Comparison of ENCODE assay signal across 1 cellular context in the genomic region with DNA sequence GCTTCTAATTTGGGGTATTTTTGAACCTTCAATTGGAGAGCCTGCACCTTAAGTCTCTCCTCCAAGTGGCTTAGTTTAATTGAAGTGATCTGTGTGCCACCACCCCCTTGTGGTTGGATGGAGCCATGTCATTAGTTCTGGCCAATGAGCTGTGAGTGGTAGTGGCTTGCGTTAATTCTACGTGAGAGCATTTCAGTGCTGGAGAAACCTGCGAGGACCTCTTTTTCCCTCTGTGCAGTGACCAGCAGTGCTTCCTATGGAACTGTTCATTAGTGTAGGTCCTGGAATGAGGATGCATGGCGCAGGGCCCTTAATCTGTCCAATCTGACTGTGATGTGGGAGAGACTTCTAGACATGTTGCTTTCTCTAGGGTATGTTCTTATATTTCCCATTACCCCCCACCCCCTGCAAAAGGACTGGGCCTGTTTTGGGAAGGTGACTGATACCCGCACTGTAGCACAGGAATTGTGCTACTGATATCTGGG.
TF ChIP-seq lines count a peak whose summit lies in the region.

No MANE protein-coding gene starts in this region.

TF ChIP-seq in K562, 482 proteins besides CTCF, POLR2A, EP300 and RAD21 (continued from another document and continues in another):
- TF ChIP-seq, protein P1, sequence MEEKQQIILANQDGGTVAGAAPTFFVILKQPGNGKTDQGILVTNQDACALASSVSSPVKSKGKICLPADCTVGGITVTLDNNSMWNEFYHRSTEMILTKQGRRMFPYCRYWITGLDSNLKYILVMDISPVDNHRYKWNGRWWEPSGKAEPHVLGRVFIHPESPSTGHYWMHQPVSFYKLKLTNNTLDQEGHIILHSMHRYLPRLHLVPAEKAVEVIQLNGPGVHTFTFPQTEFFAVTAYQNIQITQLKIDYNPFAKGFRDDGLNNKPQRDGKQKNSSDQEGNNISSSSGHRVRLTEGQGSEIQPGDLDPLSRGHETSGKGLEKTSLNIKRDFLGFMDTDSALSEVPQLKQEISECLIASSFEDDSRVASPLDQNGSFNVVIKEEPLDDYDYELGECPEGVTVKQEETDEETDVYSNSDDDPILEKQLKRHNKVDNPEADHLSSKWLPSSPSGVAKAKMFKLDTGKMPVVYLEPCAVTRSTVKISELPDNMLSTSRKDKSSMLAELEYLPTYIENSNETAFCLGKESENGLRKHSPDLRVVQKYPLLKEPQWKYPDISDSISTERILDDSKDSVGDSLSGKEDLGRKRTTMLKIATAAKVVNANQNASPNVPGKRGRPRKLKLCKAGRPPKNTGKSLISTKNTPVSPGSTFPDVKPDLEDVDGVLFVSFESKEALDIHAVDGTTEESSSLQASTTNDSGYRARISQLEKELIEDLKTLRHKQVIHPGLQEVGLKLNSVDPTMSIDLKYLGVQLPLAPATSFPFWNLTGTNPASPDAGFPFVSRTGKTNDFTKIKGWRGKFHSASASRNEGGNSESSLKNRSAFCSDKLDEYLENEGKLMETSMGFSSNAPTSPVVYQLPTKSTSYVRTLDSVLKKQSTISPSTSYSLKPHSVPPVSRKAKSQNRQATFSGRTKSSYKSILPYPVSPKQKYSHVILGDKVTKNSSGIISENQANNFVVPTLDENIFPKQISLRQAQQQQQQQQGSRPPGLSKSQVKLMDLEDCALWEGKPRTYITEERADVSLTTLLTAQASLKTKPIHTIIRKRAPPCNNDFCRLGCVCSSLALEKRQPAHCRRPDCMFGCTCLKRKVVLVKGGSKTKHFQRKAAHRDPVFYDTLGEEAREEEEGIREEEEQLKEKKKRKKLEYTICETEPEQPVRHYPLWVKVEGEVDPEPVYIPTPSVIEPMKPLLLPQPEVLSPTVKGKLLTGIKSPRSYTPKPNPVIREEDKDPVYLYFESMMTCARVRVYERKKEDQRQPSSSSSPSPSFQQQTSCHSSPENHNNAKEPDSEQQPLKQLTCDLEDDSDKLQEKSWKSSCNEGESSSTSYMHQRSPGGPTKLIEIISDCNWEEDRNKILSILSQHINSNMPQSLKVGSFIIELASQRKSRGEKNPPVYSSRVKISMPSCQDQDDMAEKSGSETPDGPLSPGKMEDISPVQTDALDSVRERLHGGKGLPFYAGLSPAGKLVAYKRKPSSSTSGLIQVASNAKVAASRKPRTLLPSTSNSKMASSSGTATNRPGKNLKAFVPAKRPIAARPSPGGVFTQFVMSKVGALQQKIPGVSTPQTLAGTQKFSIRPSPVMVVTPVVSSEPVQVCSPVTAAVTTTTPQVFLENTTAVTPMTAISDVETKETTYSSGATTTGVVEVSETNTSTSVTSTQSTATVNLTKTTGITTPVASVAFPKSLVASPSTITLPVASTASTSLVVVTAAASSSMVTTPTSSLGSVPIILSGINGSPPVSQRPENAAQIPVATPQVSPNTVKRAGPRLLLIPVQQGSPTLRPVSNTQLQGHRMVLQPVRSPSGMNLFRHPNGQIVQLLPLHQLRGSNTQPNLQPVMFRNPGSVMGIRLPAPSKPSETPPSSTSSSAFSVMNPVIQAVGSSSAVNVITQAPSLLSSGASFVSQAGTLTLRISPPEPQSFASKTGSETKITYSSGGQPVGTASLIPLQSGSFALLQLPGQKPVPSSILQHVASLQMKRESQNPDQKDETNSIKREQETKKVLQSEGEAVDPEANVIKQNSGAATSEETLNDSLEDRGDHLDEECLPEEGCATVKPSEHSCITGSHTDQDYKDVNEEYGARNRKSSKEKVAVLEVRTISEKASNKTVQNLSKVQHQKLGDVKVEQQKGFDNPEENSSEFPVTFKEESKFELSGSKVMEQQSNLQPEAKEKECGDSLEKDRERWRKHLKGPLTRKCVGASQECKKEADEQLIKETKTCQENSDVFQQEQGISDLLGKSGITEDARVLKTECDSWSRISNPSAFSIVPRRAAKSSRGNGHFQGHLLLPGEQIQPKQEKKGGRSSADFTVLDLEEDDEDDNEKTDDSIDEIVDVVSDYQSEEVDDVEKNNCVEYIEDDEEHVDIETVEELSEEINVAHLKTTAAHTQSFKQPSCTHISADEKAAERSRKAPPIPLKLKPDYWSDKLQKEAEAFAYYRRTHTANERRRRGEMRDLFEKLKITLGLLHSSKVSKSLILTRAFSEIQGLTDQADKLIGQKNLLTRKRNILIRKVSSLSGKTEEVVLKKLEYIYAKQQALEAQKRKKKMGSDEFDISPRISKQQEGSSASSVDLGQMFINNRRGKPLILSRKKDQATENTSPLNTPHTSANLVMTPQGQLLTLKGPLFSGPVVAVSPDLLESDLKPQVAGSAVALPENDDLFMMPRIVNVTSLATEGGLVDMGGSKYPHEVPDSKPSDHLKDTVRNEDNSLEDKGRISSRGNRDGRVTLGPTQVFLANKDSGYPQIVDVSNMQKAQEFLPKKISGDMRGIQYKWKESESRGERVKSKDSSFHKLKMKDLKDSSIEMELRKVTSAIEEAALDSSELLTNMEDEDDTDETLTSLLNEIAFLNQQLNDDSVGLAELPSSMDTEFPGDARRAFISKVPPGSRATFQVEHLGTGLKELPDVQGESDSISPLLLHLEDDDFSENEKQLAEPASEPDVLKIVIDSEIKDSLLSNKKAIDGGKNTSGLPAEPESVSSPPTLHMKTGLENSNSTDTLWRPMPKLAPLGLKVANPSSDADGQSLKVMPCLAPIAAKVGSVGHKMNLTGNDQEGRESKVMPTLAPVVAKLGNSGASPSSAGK (IDR thresholded peaks at IDR 0.05), result peak; percentile 25; the same call in 1 of the 2 replicates
- peak; percentile 64 for TF ChIP-seq KLF16 (IDR thresholded peaks at IDR 0.05)
- no peak for TF ChIP-seq EP400 (IDR thresholded peaks at IDR 0.05)
- TF ChIP-seq, protein P2, sequence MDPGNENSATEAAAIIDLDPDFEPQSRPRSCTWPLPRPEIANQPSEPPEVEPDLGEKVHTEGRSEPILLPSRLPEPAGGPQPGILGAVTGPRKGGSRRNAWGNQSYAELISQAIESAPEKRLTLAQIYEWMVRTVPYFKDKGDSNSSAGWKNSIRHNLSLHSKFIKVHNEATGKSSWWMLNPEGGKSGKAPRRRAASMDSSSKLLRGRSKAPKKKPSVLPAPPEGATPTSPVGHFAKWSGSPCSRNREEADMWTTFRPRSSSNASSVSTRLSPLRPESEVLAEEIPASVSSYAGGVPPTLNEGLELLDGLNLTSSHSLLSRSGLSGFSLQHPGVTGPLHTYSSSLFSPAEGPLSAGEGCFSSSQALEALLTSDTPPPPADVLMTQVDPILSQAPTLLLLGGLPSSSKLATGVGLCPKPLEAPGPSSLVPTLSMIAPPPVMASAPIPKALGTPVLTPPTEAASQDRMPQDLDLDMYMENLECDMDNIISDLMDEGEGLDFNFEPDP (CRISPR knock-in tag; IDR thresholded peaks at IDR 0.05), result no peak
- TF ChIP-seq MYC (IDR thresholded peaks at IDR 0.05; ENCODE audit: low read depth, low read length), result 0 out of 2 replicates have a peak, but pooled peaks have one; percentile 17
- TF ChIP-seq MYC (CRISPR knock-in tag; IDR thresholded peaks at IDR 0.05; ENCODE audit: borderline replicate concordance, low read depth), result no peak
- TF ChIP-seq POLR2B (IDR thresholded peaks at IDR 0.05; ENCODE audit: low read depth, partially characterized antibody), result no peak
- no peak for TF ChIP-seq GABPB1 (CRISPR knock-in tag; IDR thresholded peaks at IDR 0.05)
- peak; percentile 31; the same call in 1 of the 2 replicates for TF ChIP-seq STAG1 (CRISPR knock-in tag; IDR thresholded peaks at IDR 0.05; ENCODE audit: borderline replicate concordance)
- no peak for TF ChIP-seq NCOA6 (IDR thresholded peaks at IDR 0.05)
- 0 out of 2 replicates have a peak, but pooled peaks have one; percentile 23 for TF ChIP-seq JUN (IDR thresholded peaks at IDR 0.05; ENCODE audit: borderline replicate concordance, low read depth, low read length)
- no peak for TF ChIP-seq JUN (CRISPR knock-in tag; IDR thresholded peaks at IDR 0.05; ENCODE audit: borderline replicate concordance)
- TF ChIP-seq, protein P3, sequence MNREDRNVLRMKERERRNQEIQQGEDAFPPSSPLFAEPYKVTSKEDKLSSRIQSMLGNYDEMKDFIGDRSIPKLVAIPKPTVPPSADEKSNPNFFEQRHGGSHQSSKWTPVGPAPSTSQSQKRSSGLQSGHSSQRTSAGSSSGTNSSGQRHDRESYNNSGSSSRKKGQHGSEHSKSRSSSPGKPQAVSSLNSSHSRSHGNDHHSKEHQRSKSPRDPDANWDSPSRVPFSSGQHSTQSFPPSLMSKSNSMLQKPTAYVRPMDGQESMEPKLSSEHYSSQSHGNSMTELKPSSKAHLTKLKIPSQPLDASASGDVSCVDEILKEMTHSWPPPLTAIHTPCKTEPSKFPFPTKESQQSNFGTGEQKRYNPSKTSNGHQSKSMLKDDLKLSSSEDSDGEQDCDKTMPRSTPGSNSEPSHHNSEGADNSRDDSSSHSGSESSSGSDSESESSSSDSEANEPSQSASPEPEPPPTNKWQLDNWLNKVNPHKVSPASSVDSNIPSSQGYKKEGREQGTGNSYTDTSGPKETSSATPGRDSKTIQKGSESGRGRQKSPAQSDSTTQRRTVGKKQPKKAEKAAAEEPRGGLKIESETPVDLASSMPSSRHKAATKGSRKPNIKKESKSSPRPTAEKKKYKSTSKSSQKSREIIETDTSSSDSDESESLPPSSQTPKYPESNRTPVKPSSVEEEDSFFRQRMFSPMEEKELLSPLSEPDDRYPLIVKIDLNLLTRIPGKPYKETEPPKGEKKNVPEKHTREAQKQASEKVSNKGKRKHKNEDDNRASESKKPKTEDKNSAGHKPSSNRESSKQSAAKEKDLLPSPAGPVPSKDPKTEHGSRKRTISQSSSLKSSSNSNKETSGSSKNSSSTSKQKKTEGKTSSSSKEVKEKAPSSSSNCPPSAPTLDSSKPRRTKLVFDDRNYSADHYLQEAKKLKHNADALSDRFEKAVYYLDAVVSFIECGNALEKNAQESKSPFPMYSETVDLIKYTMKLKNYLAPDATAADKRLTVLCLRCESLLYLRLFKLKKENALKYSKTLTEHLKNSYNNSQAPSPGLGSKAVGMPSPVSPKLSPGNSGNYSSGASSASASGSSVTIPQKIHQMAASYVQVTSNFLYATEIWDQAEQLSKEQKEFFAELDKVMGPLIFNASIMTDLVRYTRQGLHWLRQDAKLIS (CRISPR knock-in tag; IDR thresholded peaks at IDR 0.05), result 0 out of 2 replicates have a peak, but pooled peaks have one; percentile 8
- TF ChIP-seq KAT7 (CRISPR knock-in tag; IDR thresholded peaks at IDR 0.05; ENCODE audit: borderline replicate concordance), result peak; percentile 42; the same call in 1 of the 2 replicates
- TF ChIP-seq ERF (CRISPR knock-in tag; IDR thresholded peaks at IDR 0.05), result no peak
- peak; percentile 97 for TF ChIP-seq ARID3A (IDR thresholded peaks at IDR 0.05; ENCODE audit: borderline replicate concordance, low read depth, low read length)
- TF ChIP-seq ZFP36 (IDR thresholded peaks at IDR 0.05; ENCODE audit: low read depth, low read length, partially characterized antibody), result peak; percentile 14
- no peak for TF ChIP-seq POLR2AphosphoS2 (IDR thresholded peaks at IDR 0.05; ENCODE audit: low read length)
- TF ChIP-seq, protein P4, sequence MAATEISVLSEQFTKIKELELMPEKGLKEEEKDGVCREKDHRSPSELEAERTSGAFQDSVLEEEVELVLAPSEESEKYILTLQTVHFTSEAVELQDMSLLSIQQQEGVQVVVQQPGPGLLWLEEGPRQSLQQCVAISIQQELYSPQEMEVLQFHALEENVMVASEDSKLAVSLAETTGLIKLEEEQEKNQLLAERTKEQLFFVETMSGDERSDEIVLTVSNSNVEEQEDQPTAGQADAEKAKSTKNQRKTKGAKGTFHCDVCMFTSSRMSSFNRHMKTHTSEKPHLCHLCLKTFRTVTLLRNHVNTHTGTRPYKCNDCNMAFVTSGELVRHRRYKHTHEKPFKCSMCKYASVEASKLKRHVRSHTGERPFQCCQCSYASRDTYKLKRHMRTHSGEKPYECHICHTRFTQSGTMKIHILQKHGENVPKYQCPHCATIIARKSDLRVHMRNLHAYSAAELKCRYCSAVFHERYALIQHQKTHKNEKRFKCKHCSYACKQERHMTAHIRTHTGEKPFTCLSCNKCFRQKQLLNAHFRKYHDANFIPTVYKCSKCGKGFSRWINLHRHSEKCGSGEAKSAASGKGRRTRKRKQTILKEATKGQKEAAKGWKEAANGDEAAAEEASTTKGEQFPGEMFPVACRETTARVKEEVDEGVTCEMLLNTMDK (IDR thresholded peaks at IDR 0.05; ENCODE audit: borderline replicate concordance, insufficient read depth, low read depth, low read length, poor library complexity, severe bottlenecking), result peak; percentile 59
- no peak for TF ChIP-seq NFE2L1 (tag; IDR thresholded peaks at IDR 0.05; ENCODE audit: borderline replicate concordance, low read depth)
- no peak for TF ChIP-seq NR2F6 (CRISPR knock-in tag; IDR thresholded peaks at IDR 0.05)
- peak in 1 of 2 experiments; percentile 62; a peak in 2 of 4 replicates for TF ChIP-seq RCOR1 (IDR thresholded peaks at IDR 0.05; ENCODE audit: borderline replicate concordance in 1 of 2, low read depth in 2 of 2, low read length in 2 of 2)
- no peak for TF ChIP-seq CHD1 (IDR thresholded peaks at IDR 0.05; ENCODE audit: low read length)
- TF ChIP-seq TGIF2 (CRISPR knock-in tag; IDR thresholded peaks at IDR 0.05), result no peak
- TF ChIP-seq ADNP (tag; IDR thresholded peaks at IDR 0.05), result no peak
- TF ChIP-seq POLR2AphosphoS5 (IDR thresholded peaks at IDR 0.05; ENCODE audit: control insufficient read depth, insufficient read depth, low read depth, low read length), result no peak
- TF ChIP-seq NR4A1 (CRISPR knock-in tag; IDR thresholded peaks at IDR 0.05), result no peak
- TF ChIP-seq NR4A1 (tag; IDR thresholded peaks at IDR 0.05), result no peak
- TF ChIP-seq ZBTB7A (IDR thresholded peaks at IDR 0.05; ENCODE audit: borderline replicate concordance, control insufficient read depth, low read depth, low read length), result no peak
- TF ChIP-seq ZNF707 (CRISPR knock-in tag; conservative IDR thresholded peaks at IDR 0.05), result no peak
- TF ChIP-seq ZNF133 (CRISPR knock-in tag; IDR thresholded peaks at IDR 0.05), result no peak
- TF ChIP-seq RFX1 (IDR thresholded peaks at IDR 0.05), result no peak
- TF ChIP-seq RNF2 (IDR thresholded peaks at IDR 0.05), result no peak
- no peak for TF ChIP-seq CEBPG (CRISPR knock-in tag; IDR thresholded peaks at IDR 0.05)
- no peak for TF ChIP-seq CEBPG (tag; conservative IDR thresholded peaks at IDR 0.05 in 1 of 2, IDR thresholded peaks at IDR 0.05 in 1 of 2)
- no peak for TF ChIP-seq E2F3 (CRISPR knock-in tag; IDR thresholded peaks at IDR 0.05)
- TF ChIP-seq POLR3G (IDR thresholded peaks at IDR 0.05; ENCODE audit: extremely low read depth, insufficient read length, insufficient replicate concordance), result no peak
- TF ChIP-seq POU5F1 (IDR thresholded peaks at IDR 0.05; ENCODE audit: borderline replicate concordance, low read depth, low read length, partially characterized antibody), result no peak
- peak; percentile 34 for TF ChIP-seq RBBP5 (IDR thresholded peaks at IDR 0.05; ENCODE audit: borderline replicate concordance, insufficient read depth, low read length, poor library complexity, severe bottlenecking)
- no peak for TF ChIP-seq RBM22 (IDR thresholded peaks at IDR 0.05; ENCODE audit: low read depth, low read length, poor library complexity, severe bottlenecking)
- TF ChIP-seq STAT5B (CRISPR knock-in tag; IDR thresholded peaks at IDR 0.05), result no peak
